In genomic region chr4:145734051-145734450, GRCh38 we compare ENCODE assay signal across 12 cellular contexts. TPM values are rescaled to one million over a fixed set of nuclear protein-coding genes. Genes with fewer than 3 reads are reported as not detected.
DNase-seq lines count a peak whose midpoint lies in the region; ATAC-seq and TF ChIP-seq lines count a peak whose summit lies in the region.
"Had no signal": no experiment of that assay in that cellular context is flagged by ENCODE, and none has a peak within 500 bp of the region (broad histone marks: within the 10 kb centered on the region; RNA-seq: fewer than 3 reads in every experiment).

No MANE protein-coding gene starts in this region.

- no peak for DNase-seq in activated CD8-positive, alpha-beta memory T cell treated with anti-CD3 and anti-CD28 coated beads, Interleukin-2, amount 10 ng/mL, durations not matched to agents 7 days and 5 days
- no peak for DNase-seq in activated CD8-positive, alpha-beta memory T cell treated with anti-CD3 and anti-CD28 coated beads, Interleukin-2, amount 50 U/mL, for 48 hours
- DNase-seq in astrocyte of the spinal cord (ENCODE audit: low read depth, low spot score) = peak; percentile 57
- DNase-seq in medulla oblongata (ENCODE audit: extremely low spot score) = peak; percentile 9
- DNase-seq in thyroid gland = no peak
- no peak for DNase-seq in KBM-7
- DNase-seq in NCI-H2227 (lab: John Stamatoyannopoulos, UW; ENCODE audit: unreplicated experiment) = no peak
- DNase-seq: activated T-cell treated with anti-CD3 and anti-CD28 coated beads, Interleukin-2, amount 50 U/mL, for 24 hours; NCI-H2081; stimulated activated naive CD8-positive, alpha-beta T cell treated with anti-CD3 and anti-CD28 coated beads, Interleukin-15, amount 100 ng/mL, for 72 hours had no signal

- peak overlapping the region; percentile 73 for H3K4me3 Mint-ChIP-seq in activated CD8-positive, alpha-beta memory T cell treated with anti-CD3 and anti-CD28 coated beads, Interleukin-2, amount 10 ng/mL, durations not matched to agents 7 days and 5 days

- H3K4me3 ChIP-seq in astrocyte of the spinal cord (ENCODE audit: low read depth, low read length) (no peak overlapping the region), thyroid gland (replicated peaks in 1 of 3) (no peak overlapping the region)

- H3K36me3 ChIP-seq in thyroid gland = no peaks in the 10 kb centered on the region

- TF ChIP-seq POLR2A in thyroid gland (IDR thresholded peaks at IDR 0.05) = no peak

- H3K27ac Mint-ChIP-seq in activated CD8-positive, alpha-beta memory T cell treated with anti-CD3 and anti-CD28 coated beads, Interleukin-2, amount 10 ng/mL, durations not matched to agents 7 days and 5 days = no peak overlapping the region

- no peaks in the 10 kb centered on the region for H3K36me3 Mint-ChIP-seq in activated CD8-positive, alpha-beta memory T cell treated with anti-CD3 and anti-CD28 coated beads, Interleukin-2, amount 10 ng/mL, durations not matched to agents 7 days and 5 days

- ATAC-seq in activated CD8-positive, alpha-beta memory T cell treated with anti-CD3 and anti-CD28 coated beads, Interleukin-2, amount 10 ng/mL, durations not matched to agents 7 days and 5 days = no peak
- no peak for ATAC-seq in esophagus mucosa

- H3K27me3 ChIP-seq in thyroid gland = no peaks in the 10 kb centered on the region

- WGBS in thyroid gland, 2 donors = 77 to 87% methylated on average over 7 of the region's 7 CpGs

- H3K27me3 Mint-ChIP-seq in activated CD8-positive, alpha-beta memory T cell treated with anti-CD3 and anti-CD28 coated beads, Interleukin-2, amount 10 ng/mL, durations not matched to agents 7 days and 5 days = peaks cover 21% of the 10 kb centered on the region

- peaks cover 43 to 55% of the 10 kb centered on the region in 2 donors for H3K4me1 ChIP-seq in thyroid gland

- in situ Hi-C loops in astrocyte of the spinal cord (cut with HindIII; ENCODE audit: low sequenced_read_pairs) (no loop called here), KBM-7 (cut with MboI; ENCODE audit: low pct_unique_long_range_greater_than_20kb, low sequenced_read_pairs) (no loop called here)

- CTCF ChIA-PET in activated CD8-positive, alpha-beta memory T cell treated with anti-CD3 and anti-CD28 coated beads, Interleukin-2, amount 10 ng/mL, durations not matched to agents 7 days and 5 days (lab: Charles Lee) = interaction anchor here (1.0 kb wide), 1 partner anchor 117 kb away, joined by 3 read pairs; no protein-coding TSS in a partner anchor

- no peak for TF ChIP-seq CTCF in astrocyte of the spinal cord (IDR thresholded peaks at IDR 0.05; ENCODE audit: low read depth, low read length)
- TF ChIP-seq CTCF in thyroid gland (IDR thresholded peaks at IDR 0.05) = no peak

- intact Hi-C loops in thyroid gland (cut with DNase I) = no loop called here

- peaks cover 29% of the 10 kb centered on the region for H3K4me1 Mint-ChIP-seq in activated CD8-positive, alpha-beta memory T cell treated with anti-CD3 and anti-CD28 coated beads, Interleukin-2, amount 10 ng/mL, durations not matched to agents 7 days and 5 days

- no peaks in the 10 kb centered on the region for H3K9me3 Mint-ChIP-seq in activated CD8-positive, alpha-beta memory T cell treated with anti-CD3 and anti-CD28 coated beads, Interleukin-2, amount 10 ng/mL, durations not matched to agents 7 days and 5 days (ENCODE audit: low read depth)
- H3K9me3 Mint-ChIP-seq: activated T-cell treated with anti-CD3 and anti-CD28 coated beads, Interleukin-2, amount 50 U/mL, for 24 hours; stimulated activated naive CD8-positive, alpha-beta T cell treated with anti-CD3 and anti-CD28 coated beads, Interleukin-15, amount 100 ng/mL, for 72 hours had no signal

- peak overlapping the region; percentile 98 to 100 (median 99) for H3K27ac ChIP-seq in thyroid gland

- H3K9me3 ChIP-seq in thyroid gland = no peaks in the 10 kb centered on the region

RNA-seq across cellular contexts. Expression of gene C4orf51, which starts 54.1 kb away (rescaled TPM):
- not detected for total RNA-seq in activated CD8-positive, alpha-beta memory T cell treated with anti-CD3 and anti-CD28 coated beads, Interleukin-2, amount 10 ng/mL, durations not matched to agents 7 days and 5 days
- total RNA-seq in thyroid gland (not detected), esophagus mucosa (not detected)
- total RNA-seq: liver had no signal

Comparison
In these comparisons a context has a peak if more than half of its experiments do, and no peak if none do; other contexts are left out.
1. DNase-seq: peak in astrocyte of the spinal cord (single experiment) and medulla oblongata (single experiment); none in activated CD8-positive, alpha-beta memory T cell treated with anti-CD3 and anti-CD28 coated beads, Interleukin-2, amount 10 ng/mL, durations not matched to agents 7 days and 5 days (single experiment), activated CD8-positive, alpha-beta memory T cell treated with anti-CD3 and anti-CD28 coated beads, Interleukin-2, amount 50 U/mL, for 48 hours (single experiment), thyroid gland (0 of 2), KBM-7 (single experiment) and NCI-H2227 (single experiment).